In the genomic region with DNA sequence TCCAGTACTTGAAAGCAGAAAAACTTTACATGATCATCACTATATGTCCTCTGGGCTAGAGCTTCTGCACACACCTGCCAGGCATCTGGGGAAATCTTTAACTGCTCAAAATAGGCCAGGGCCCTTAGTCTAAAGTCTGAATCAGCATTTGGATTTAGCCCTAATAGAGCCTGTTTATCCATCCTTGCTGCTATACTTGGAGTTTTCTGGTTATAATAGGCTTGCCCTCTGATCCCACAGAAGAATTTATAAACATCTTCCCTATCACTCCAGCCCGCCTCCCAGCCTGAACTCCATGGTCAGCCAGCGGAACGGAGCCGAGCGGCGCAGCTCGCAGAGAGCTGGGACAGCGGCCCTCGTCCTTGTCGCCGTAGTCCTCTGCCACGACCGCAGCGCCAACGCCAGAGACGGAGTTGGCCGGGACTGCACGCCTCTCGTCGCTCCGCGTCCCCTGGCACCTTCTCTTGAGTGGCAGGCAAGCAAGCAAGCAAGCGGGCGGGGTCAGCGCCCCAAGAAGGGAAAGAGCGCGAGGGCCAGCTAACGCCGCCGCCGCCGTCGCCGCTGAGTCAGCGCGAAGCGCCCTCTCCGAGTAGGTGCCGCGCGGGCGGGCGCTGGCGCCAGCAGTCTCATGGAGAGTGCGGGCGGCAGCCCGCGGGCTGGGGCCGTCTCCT, we compare ENCODE assay signal across 1 cellular context.
TF ChIP-seq lines count a peak whose summit lies in the region.

No MANE protein-coding gene starts in this region.

TF ChIP-seq in HepG2, 621 proteins besides CTCF, POLR2A, EP300 and RAD21 (continued from another document and continues in another):
- TF ChIP-seq AHDC1 (CRISPR knock-in tag; IDR thresholded peaks at IDR 0.05; ENCODE audit: borderline replicate concordance): no peak
- no peak for TF ChIP-seq CBX2 (IDR thresholded peaks at IDR 0.05; ENCODE audit: low read depth, low read length)
- TF ChIP-seq CBX2 (CRISPR knock-in tag; IDR thresholded peaks at IDR 0.05; ENCODE audit: low read depth): peak; percentile 99
- peak; percentile 80 for TF ChIP-seq FOXC1 (CRISPR knock-in tag; IDR thresholded peaks at IDR 0.05; ENCODE audit: borderline replicate concordance)
- peak; percentile 85 for TF ChIP-seq ZBTB38 (CRISPR knock-in tag; IDR thresholded peaks at IDR 0.05)
- TF ChIP-seq, protein P1, sequence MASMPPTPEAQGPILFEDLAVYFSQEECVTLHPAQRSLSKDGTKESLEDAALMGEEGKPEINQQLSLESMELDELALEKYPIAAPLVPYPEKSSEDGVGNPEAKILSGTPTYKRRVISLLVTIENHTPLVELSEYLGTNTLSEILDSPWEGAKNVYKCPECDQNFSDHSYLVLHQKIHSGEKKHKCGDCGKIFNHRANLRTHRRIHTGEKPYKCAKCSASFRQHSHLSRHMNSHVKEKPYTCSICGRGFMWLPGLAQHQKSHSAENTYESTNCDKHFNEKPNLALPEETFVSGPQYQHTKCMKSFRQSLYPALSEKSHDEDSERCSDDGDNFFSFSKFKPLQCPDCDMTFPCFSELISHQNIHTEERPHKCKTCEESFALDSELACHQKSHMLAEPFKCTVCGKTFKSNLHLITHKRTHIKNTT (CRISPR knock-in tag; IDR thresholded peaks at IDR 0.05): no peak
- TF ChIP-seq ZNF550 (CRISPR knock-in tag; IDR thresholded peaks at IDR 0.05; ENCODE audit: borderline replicate concordance): peak; percentile 96; the same call in 1 of the 2 replicates
- TF ChIP-seq, protein P2, sequence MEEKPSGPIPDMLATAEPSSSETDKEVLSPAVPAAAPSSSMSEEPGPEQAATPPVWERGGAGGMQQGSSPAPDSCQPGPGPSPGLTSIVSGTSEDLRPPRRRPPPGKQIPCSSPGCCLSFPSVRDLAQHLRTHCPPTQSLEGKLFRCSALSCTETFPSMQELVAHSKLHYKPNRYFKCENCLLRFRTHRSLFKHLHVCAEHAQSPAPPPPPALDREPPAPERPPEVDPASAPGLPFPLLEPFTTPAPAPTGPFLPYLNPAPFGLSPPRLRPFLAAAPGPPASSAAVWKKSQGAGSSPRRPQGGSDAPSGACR (CRISPR knock-in tag; IDR thresholded peaks at IDR 0.05): no peak
- no peak for TF ChIP-seq CHD4 (IDR thresholded peaks at IDR 0.05; ENCODE audit: borderline replicate concordance, low read length)
- peak; percentile 100 for TF ChIP-seq MTF2 (CRISPR knock-in tag; IDR thresholded peaks at IDR 0.05; ENCODE audit: borderline replicate concordance)
- TF ChIP-seq ZNF225 (CRISPR knock-in tag; IDR thresholded peaks at IDR 0.05): peak; percentile 96
- peak; percentile 86; the same call in 1 of the 2 replicates for TF ChIP-seq AHR (CRISPR knock-in tag; IDR thresholded peaks at IDR 0.05)
- TF ChIP-seq, protein P3, sequence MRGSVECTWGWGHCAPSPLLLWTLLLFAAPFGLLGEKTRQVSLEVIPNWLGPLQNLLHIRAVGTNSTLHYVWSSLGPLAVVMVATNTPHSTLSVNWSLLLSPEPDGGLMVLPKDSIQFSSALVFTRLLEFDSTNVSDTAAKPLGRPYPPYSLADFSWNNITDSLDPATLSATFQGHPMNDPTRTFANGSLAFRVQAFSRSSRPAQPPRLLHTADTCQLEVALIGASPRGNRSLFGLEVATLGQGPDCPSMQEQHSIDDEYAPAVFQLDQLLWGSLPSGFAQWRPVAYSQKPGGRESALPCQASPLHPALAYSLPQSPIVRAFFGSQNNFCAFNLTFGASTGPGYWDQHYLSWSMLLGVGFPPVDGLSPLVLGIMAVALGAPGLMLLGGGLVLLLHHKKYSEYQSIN (CRISPR knock-in tag; IDR thresholded peaks at IDR 0.05; ENCODE audit: borderline replicate concordance): no peak
- TF ChIP-seq NBN (conservative IDR thresholded peaks at IDR 0.05): no peak
- TF ChIP-seq SOX13 (IDR thresholded peaks at IDR 0.05): peak; percentile 42; the same call in 1 of the 2 replicates
- peak in 1 of 2 experiments; percentile 52; a peak in 1 of 4 replicates for TF ChIP-seq SOX13 (CRISPR knock-in tag; conservative IDR thresholded peaks at IDR 0.05 in 1 of 2, IDR thresholded peaks at IDR 0.05 in 1 of 2)
- TF ChIP-seq SUZ12 (IDR thresholded peaks at IDR 0.05; ENCODE audit: low read depth, low read length): no peak
- no peak; the same call in 1 of the 2 replicates for TF ChIP-seq ZNF44 (CRISPR knock-in tag; IDR thresholded peaks at IDR 0.05)
- TF ChIP-seq HIVEP1 (CRISPR knock-in tag; IDR thresholded peaks at IDR 0.05): peak; percentile 82
- TF ChIP-seq, protein P4, sequence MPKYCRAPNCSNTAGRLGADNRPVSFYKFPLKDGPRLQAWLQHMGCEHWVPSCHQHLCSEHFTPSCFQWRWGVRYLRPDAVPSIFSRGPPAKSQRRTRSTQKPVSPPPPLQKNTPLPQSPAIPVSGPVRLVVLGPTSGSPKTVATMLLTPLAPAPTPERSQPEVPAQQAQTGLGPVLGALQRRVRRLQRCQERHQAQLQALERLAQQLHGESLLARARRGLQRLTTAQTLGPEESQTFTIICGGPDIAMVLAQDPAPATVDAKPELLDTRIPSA (CRISPR knock-in tag; IDR thresholded peaks at IDR 0.05; ENCODE audit: borderline replicate concordance): no peak
- TF ChIP-seq, protein P5, sequence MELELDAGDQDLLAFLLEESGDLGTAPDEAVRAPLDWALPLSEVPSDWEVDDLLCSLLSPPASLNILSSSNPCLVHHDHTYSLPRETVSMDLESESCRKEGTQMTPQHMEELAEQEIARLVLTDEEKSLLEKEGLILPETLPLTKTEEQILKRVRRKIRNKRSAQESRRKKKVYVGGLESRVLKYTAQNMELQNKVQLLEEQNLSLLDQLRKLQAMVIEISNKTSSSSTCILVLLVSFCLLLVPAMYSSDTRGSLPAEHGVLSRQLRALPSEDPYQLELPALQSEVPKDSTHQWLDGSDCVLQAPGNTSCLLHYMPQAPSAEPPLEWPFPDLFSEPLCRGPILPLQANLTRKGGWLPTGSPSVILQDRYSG (CRISPR knock-in tag; IDR thresholded peaks at IDR 0.05): no peak
- no peak for TF ChIP-seq TRIM24 (CRISPR knock-in tag; IDR thresholded peaks at IDR 0.05)
- peak; percentile 97 for TF ChIP-seq ZNF441 (CRISPR knock-in tag; IDR thresholded peaks at IDR 0.05; ENCODE audit: borderline replicate concordance)
- no peak for TF ChIP-seq HDAC6 (IDR thresholded peaks at IDR 0.05; ENCODE audit: low read depth, low read length)
- TF ChIP-seq SRY (CRISPR knock-in tag; IDR thresholded peaks at IDR 0.05): peak; percentile 92
- TF ChIP-seq ZNF772 (CRISPR knock-in tag; IDR thresholded peaks at IDR 0.05): no peak
- peak; percentile 71 for TF ChIP-seq SAFB2 (CRISPR knock-in tag; IDR thresholded peaks at IDR 0.05; ENCODE audit: borderline replicate concordance, low read depth)
- TF ChIP-seq ZNF251 (CRISPR knock-in tag; IDR thresholded peaks at IDR 0.05): no peak
- TF ChIP-seq RNF2 (conservative IDR thresholded peaks at IDR 0.05; ENCODE audit: low read depth): peak; percentile 92
- TF ChIP-seq ZNF326 (CRISPR knock-in tag; IDR thresholded peaks at IDR 0.05; ENCODE audit: borderline replicate concordance): no peak
- TF ChIP-seq CBFB (CRISPR knock-in tag; IDR thresholded peaks at IDR 0.05): peak; percentile 65
- TF ChIP-seq ZNF747 (CRISPR knock-in tag; IDR thresholded peaks at IDR 0.05; ENCODE audit: borderline replicate concordance): 0 out of 2 replicates have a peak, but pooled peaks have one; percentile 37
- no peak for TF ChIP-seq NR2C2 (CRISPR knock-in tag; IDR thresholded peaks at IDR 0.05; ENCODE audit: borderline replicate concordance)
- TF ChIP-seq HMG20A (CRISPR knock-in tag; IDR thresholded peaks at IDR 0.05; ENCODE audit: borderline replicate concordance): peak; percentile 28; the same call in 1 of the 2 replicates
- TF ChIP-seq, protein P6, sequence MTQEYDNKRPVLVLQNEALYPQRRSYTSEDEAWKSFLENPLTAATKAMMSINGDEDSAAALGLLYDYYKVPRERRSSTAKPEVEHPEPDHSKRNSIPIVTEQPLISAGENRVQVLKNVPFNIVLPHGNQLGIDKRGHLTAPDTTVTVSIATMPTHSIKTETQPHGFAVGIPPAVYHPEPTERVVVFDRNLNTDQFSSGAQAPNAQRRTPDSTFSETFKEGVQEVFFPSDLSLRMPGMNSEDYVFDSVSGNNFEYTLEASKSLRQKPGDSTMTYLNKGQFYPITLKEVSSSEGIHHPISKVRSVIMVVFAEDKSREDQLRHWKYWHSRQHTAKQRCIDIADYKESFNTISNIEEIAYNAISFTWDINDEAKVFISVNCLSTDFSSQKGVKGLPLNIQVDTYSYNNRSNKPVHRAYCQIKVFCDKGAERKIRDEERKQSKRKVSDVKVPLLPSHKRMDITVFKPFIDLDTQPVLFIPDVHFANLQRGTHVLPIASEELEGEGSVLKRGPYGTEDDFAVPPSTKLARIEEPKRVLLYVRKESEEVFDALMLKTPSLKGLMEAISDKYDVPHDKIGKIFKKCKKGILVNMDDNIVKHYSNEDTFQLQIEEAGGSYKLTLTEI (CRISPR knock-in tag; conservative IDR thresholded peaks at IDR 0.05): no peak
- TF ChIP-seq NAIF1 (CRISPR knock-in tag; IDR thresholded peaks at IDR 0.05; ENCODE audit: borderline replicate concordance): peak; percentile 83
- TF ChIP-seq ZSCAN29 (CRISPR knock-in tag; conservative IDR thresholded peaks at IDR 0.05): no peak
- TF ChIP-seq TAF1 (CRISPR knock-in tag; IDR thresholded peaks at IDR 0.05): peak; percentile 35; the same call in 1 of the 2 replicates
